ENCODE assay signal across 9 cellular contexts in genomic region chr4:150593996-150594395, GRCh38. TPM values are rescaled to one million over a fixed set of nuclear protein-coding genes. Genes with fewer than 3 reads are reported as not detected.
DNase-seq lines count a peak whose midpoint lies in the region; ATAC-seq and TF ChIP-seq lines count a peak whose summit lies in the region.
"Had no signal": no experiment of that assay in that cellular context is flagged by ENCODE, and none has a peak within 500 bp of the region (broad histone marks: within the 10 kb centered on the region; RNA-seq: fewer than 3 reads in every experiment).

No MANE protein-coding gene starts in this region.

- no CpG with 5 or more reads among the region's 1 CpG for WGBS in IMR-90 (ENCODE audit: extremely low coverage in 2 of 2, insufficient read length in 1 of 2), 2 experiments
- WGBS in SK-N-SH (ENCODE audit: low lambda C conversion rate), result 96% methylated on average over 1 of the region's 1 CpG
- WGBS in hepatocyte (ENCODE audit: low lambda C conversion rate, missing lambda C conversion rate), result 69% methylated on average over 1 of the region's 1 CpG

- no peak overlapping the region for H2BK20ac ChIP-seq in IMR-90 (ENCODE audit: low read depth, low read length)

- intact Hi-C loops in IMR-90 (cut with micrococcal nuclease), result no loop called here
- intact Hi-C loops in gastrocnemius medialis (cut with DNase I; ENCODE audit: low total_unique reads), result no loop called here

- H3K36me3 Mint-ChIP-seq in stimulated activated effector memory CD8-positive, alpha-beta T cell treated with anti-CD3 and anti-CD28 coated beads, Interleukin-12 subunit alpha, Interleukin-12 subunit beta, amount 100 ng/mL, for 72 hours, result peaks cover 32% of the 10 kb centered on the region

- ATAC-seq in IMR-90 (ENCODE audit: low read depth) (peak; percentile 35; the same call in 1 of the 2 replicates), gastrocnemius medialis (no peak), HG03354 (IDR thresholded peaks at IDR 0.05; ENCODE audit: poor library complexity, severe bottlenecking, unreplicated experiment) (no peak)
- ATAC-seq in stimulated activated effector memory CD8-positive, alpha-beta T cell treated with anti-CD3 and anti-CD28 coated beads, Interleukin-12 subunit alpha, Interleukin-12 subunit beta, amount 100 ng/mL, for 72 hours, result no peak
- ATAC-seq: naive thymus-derived CD8-positive, alpha-beta T cell had no signal

- H2BK5ac ChIP-seq in IMR-90 (ENCODE audit: low read depth, low read length, poor library complexity, severe bottlenecking), result no peak overlapping the region

- peak; percentile 18 for TF ChIP-seq CTCF in AG04449 (IDR thresholded peaks at IDR 0.05; ENCODE audit: insufficient read depth, low read length, missing control alignments)
- peak; percentile 31; the same call in 1 of the 2 replicates for TF ChIP-seq CTCF in IMR-90 (conservative IDR thresholded peaks at IDR 0.05; ENCODE audit: low read depth, low read length)
- TF ChIP-seq CTCF in SK-N-SH (IDR thresholded peaks at IDR 0.05), result peak; percentile 58
- TF ChIP-seq CTCF in hepatocyte (IDR thresholded peaks at IDR 0.05; ENCODE audit: poor library complexity), result peak; percentile 5
- no peak for TF ChIP-seq CTCF in gastrocnemius medialis (IDR thresholded peaks at IDR 0.05 in 4 of 5, conservative IDR thresholded peaks at IDR 0.05 in 1 of 5)

- TF ChIP-seq EP300 in SK-N-SH (IDR thresholded peaks at IDR 0.05; ENCODE audit: borderline replicate concordance in 1 of 2, low read depth in 1 of 2, low read length in 1 of 2), result no peak

- H3K27me3 ChIP-seq in IMR-90 (ENCODE audit: control insufficient read depth, insufficient read depth, low read length), result no peaks in the 10 kb centered on the region
- H3K27me3 ChIP-seq in SK-N-SH (ENCODE audit: insufficient read depth), result no peaks in the 10 kb centered on the region
- no peaks in the 10 kb centered on the region for H3K27me3 ChIP-seq in hepatocyte
- no peaks in the 10 kb centered on the region for H3K27me3 ChIP-seq in gastrocnemius medialis

- H3K79me1 ChIP-seq in IMR-90 (ENCODE audit: low read depth in 1 of 2, low read length in 2 of 2), result no peaks in the 10 kb centered on the region

- H4K20me1 ChIP-seq in IMR-90 (ENCODE audit: insufficient read depth, low read length) (no peaks in the 10 kb centered on the region), SK-N-SH (ENCODE audit: insufficient read depth) (no peaks in the 10 kb centered on the region), hepatocyte (ENCODE audit: insufficient read depth, poor library complexity, severe bottlenecking) (no peaks in the 10 kb centered on the region)

- H2AK5ac ChIP-seq in IMR-90 (ENCODE audit: low read depth, low read length), result no peak overlapping the region

- no peak overlapping the region for H4K91ac ChIP-seq in IMR-90 (ENCODE audit: insufficient read depth, low read depth, low read length)

- no peak for DNase-seq in AG04449 (ENCODE audit: low read depth, low spot score)
- DNase-seq in IMR-90, result peak; percentile 36
- DNase-seq in SK-N-SH, result no peak
- DNase-seq in hepatocyte (ENCODE audit: low spot score), result no peak
- DNase-seq in NOMO-1 treated with dmso at 0.1 percent for 144 hours (lab: John Stamatoyannopoulos, UW; ENCODE audit: unreplicated experiment), result no peak
- DNase-seq in gastrocnemius medialis, result no peak
- DNase-seq in stimulated activated effector memory CD8-positive, alpha-beta T cell treated with anti-CD3 and anti-CD28 coated beads, Interleukin-12 subunit alpha, Interleukin-12 subunit beta, amount 100 ng/mL, for 72 hours (ENCODE audit: low spot score in 2 of 2), result no peak
- DNase-seq: naive thymus-derived CD8-positive, alpha-beta T cell had no signal

- H3K9me1 ChIP-seq in IMR-90 (ENCODE audit: insufficient read depth, low read length), result no peaks in the 10 kb centered on the region

- no peak overlapping the region for H3K18ac ChIP-seq in IMR-90 (ENCODE audit: low read depth, low read length)

- H4K8ac ChIP-seq in IMR-90 (ENCODE audit: low read depth in 2 of 2, low read length in 2 of 2), result no peak overlapping the region

- H3K4me3 ChIP-seq in AG04449 (ENCODE audit: low read depth, low read length), result no peak overlapping the region
- H3K4me3 ChIP-seq in IMR-90 (ENCODE audit: insufficient read depth, low read depth, low read length), result no peak overlapping the region
- H3K4me3 ChIP-seq in SK-N-SH (ENCODE audit: low read depth in 2 of 2, low read length in 1 of 2), result no peak overlapping the region
- no peak overlapping the region for H3K4me3 ChIP-seq in hepatocyte
- no peak overlapping the region for H3K4me3 ChIP-seq in gastrocnemius medialis

- H3K4me2 ChIP-seq in IMR-90 (ENCODE audit: low read depth, low read length), result no peak overlapping the region
- H3K4me2 ChIP-seq in SK-N-SH, result no peak overlapping the region
- H3K4me2 ChIP-seq in hepatocyte, result no peak overlapping the region

- no peak overlapping the region for H2AK9ac ChIP-seq in IMR-90 (replicated peaks; ENCODE audit: low read depth, low read length, poor library complexity)

- H3K4ac ChIP-seq in IMR-90 (ENCODE audit: low read depth, low read length), result no peak overlapping the region

- TF ChIP-seq POLR2A in IMR-90 (IDR thresholded peaks at IDR 0.05; ENCODE audit: low read depth, low read length), result no peak
- TF ChIP-seq POLR2A in gastrocnemius medialis (IDR thresholded peaks at IDR 0.05), result no peak

- no peak overlapping the region for H2AFZ ChIP-seq in IMR-90 (replicated peaks; ENCODE audit: low read length, poor library complexity)
- no peak overlapping the region for H2AFZ ChIP-seq in SK-N-SH (ENCODE audit: low read depth)
- no peak overlapping the region for H2AFZ ChIP-seq in hepatocyte

- no peak overlapping the region for H3K14ac ChIP-seq in IMR-90 (replicated peaks; ENCODE audit: low read depth, low read length)

- in situ Hi-C loops in IMR-90 (cut with MboI; ENCODE audit: low sequenced_read_pairs) (no loop called here), gastrocnemius medialis (cut with MboI; ENCODE audit: low sequenced_read_pairs in 4 of 4) (no loop called here)

- no peak overlapping the region for H3K56ac ChIP-seq in IMR-90 (ENCODE audit: extremely low read depth, insufficient read depth, low read length)

- no peak overlapping the region for H3K27ac ChIP-seq in IMR-90 (ENCODE audit: insufficient read depth, low read length)
- no peak overlapping the region for H3K27ac ChIP-seq in SK-N-SH (ENCODE audit: low read depth in 2 of 2, low read length in 1 of 2)
- H3K27ac ChIP-seq in hepatocyte, result no peak overlapping the region
- no peak overlapping the region for H3K27ac ChIP-seq in gastrocnemius medialis

- H3K9ac ChIP-seq in IMR-90 (ENCODE audit: low read depth, low read length) (no peak overlapping the region), SK-N-SH (no peak overlapping the region)

- POLR2A ChIA-PET in AG04449 (lab: Yijun Ruan, JAX), result no interaction called here
- POLR2A ChIA-PET in IMR-90 (lab: Charles Lee; ENCODE audit: unreplicated experiment), result interaction anchor here (0.5 kb wide), 1 partner anchor 273 kb away, joined by 6 read pairs; no protein-coding TSS in a partner anchor
- POLR2A ChIA-PET in SK-N-SH (lab: Yijun Ruan, JAX), result no interaction called here

- no TSS peak for BruUV-seq in IMR-90 (replicated peaks; lab: Mats Ljungman, UMichigan)

- H3K36me3 ChIP-seq in IMR-90 (ENCODE audit: control insufficient read depth, insufficient read depth, low read length), result no peaks in the 10 kb centered on the region
- H3K36me3 ChIP-seq in SK-N-SH (replicated peaks in 1 of 2; ENCODE audit: control insufficient read depth in 1 of 2, insufficient read depth in 2 of 2, low read length in 1 of 2), result no peaks in the 10 kb centered on the region
- no peaks in the 10 kb centered on the region for H3K36me3 ChIP-seq in hepatocyte (replicated peaks; ENCODE audit: insufficient read depth, low read depth)
- no peaks in the 10 kb centered on the region for H3K36me3 ChIP-seq in gastrocnemius medialis

- H2BK15ac ChIP-seq in IMR-90 (ENCODE audit: low read depth, low read length), result no peak overlapping the region

- no peak overlapping the region for H3K4me3 Mint-ChIP-seq in stimulated activated effector memory CD8-positive, alpha-beta T cell treated with anti-CD3 and anti-CD28 coated beads, Interleukin-12 subunit alpha, Interleukin-12 subunit beta, amount 100 ng/mL, for 72 hours
- H3K4me3 Mint-ChIP-seq: naive thymus-derived CD8-positive, alpha-beta T cell had no signal

- no peaks in the 10 kb centered on the region for H3K9me3 Mint-ChIP-seq in stimulated activated effector memory CD8-positive, alpha-beta T cell treated with anti-CD3 and anti-CD28 coated beads, Interleukin-12 subunit alpha, Interleukin-12 subunit beta, amount 100 ng/mL, for 72 hours
- H3K9me3 Mint-ChIP-seq: naive thymus-derived CD8-positive, alpha-beta T cell had no signal

- H3K4me1 Mint-ChIP-seq in stimulated activated effector memory CD8-positive, alpha-beta T cell treated with anti-CD3 and anti-CD28 coated beads, Interleukin-12 subunit alpha, Interleukin-12 subunit beta, amount 100 ng/mL, for 72 hours, result no peaks in the 10 kb centered on the region

- dilution Hi-C loops in IMR-90 (cut with HindIII; ENCODE audit: low sequenced_read_pairs, unreplicated experiment), result no loop called here

- H3K9me3 ChIP-seq in IMR-90 (ENCODE audit: control insufficient read depth, insufficient read depth, low read length) (no peaks in the 10 kb centered on the region), SK-N-SH (no peaks in the 10 kb centered on the region), hepatocyte (ENCODE audit: low read depth) (no peaks in the 10 kb centered on the region), gastrocnemius medialis (no peaks in the 10 kb centered on the region)

- no peak overlapping the region for H3K27ac Mint-ChIP-seq in stimulated activated effector memory CD8-positive, alpha-beta T cell treated with anti-CD3 and anti-CD28 coated beads, Interleukin-12 subunit alpha, Interleukin-12 subunit beta, amount 100 ng/mL, for 72 hours

- H3F3A ChIP-seq in SK-N-SH (replicated peaks; ENCODE audit: insufficient read depth), result no peaks in the 10 kb centered on the region

- H3K79me2 ChIP-seq in SK-N-SH (ENCODE audit: insufficient read depth) (no peaks in the 10 kb centered on the region), hepatocyte (no peaks in the 10 kb centered on the region)

- H3K4me1 ChIP-seq in IMR-90 (ENCODE audit: control insufficient read depth, insufficient read depth, low read length) (no peaks in the 10 kb centered on the region), SK-N-SH (ENCODE audit: control insufficient read depth in 1 of 2, insufficient read depth in 2 of 2, low read depth in 1 of 2, low read length in 1 of 2) (peaks cover 0 to 11% of the 10 kb centered on the region in 2 experiments; a peak in 3 of 4 replicates), hepatocyte (ENCODE audit: insufficient read depth) (no peaks in the 10 kb centered on the region), gastrocnemius medialis (no peaks in the 10 kb centered on the region)

- CTCF ChIA-PET in AG04449 (lab: Yijun Ruan, JAX), result interaction anchor here (0.8 to 2.0 kb wide), 10 partner anchors 9 to 311 kb away, joined by 3 to 21 read pairs (median 4); no protein-coding TSS in a partner anchor
- CTCF ChIA-PET in IMR-90 (lab: Yijun Ruan, JAX), result interaction anchor here (0.6 to 1.3 kb wide), 2 partner anchors 11 to 289 kb away, joined by 3 to 5 read pairs; no protein-coding TSS in a partner anchor
- CTCF ChIA-PET in SK-N-SH (lab: Yijun Ruan, JAX), result interaction anchor here (0.5 to 1.5 kb wide), 13 partner anchors 12 to 310 kb away, joined by 3 to 4 read pairs (median 3); no protein-coding TSS in a partner anchor

- TF ChIP-seq RAD21 in IMR-90 (IDR thresholded peaks at IDR 0.05; ENCODE audit: low read length), result peak; percentile 35
- TF ChIP-seq RAD21 in SK-N-SH (IDR thresholded peaks at IDR 0.05; ENCODE audit: low read length), result peak; percentile 42

- H2BK120ac ChIP-seq in IMR-90 (ENCODE audit: low read depth, low read length), result no peak overlapping the region

- no peak overlapping the region for H3K23ac ChIP-seq in IMR-90 (ENCODE audit: low read depth, low read length)

- H4K5ac ChIP-seq in IMR-90 (ENCODE audit: low read depth, low read length), result no peak overlapping the region

- no peaks in the 10 kb centered on the region for H3K9me2 ChIP-seq in SK-N-SH
- H3K9me2 ChIP-seq in hepatocyte (replicated peaks; ENCODE audit: insufficient read depth), result no peaks in the 10 kb centered on the region

RNA-seq across cellular contexts. Expression of gene MAB21L2, which starts 12.0 kb away (rescaled TPM):
- total RNA-seq in IMR-90 (2012; rRNA removed) (11.7 and 12.0 TPM in 2 replicates), hepatocyte (3.0 and 6.4 TPM in 2 replicates), gastrocnemius medialis (1 to 10 TPM in 1 of 4 donors, not detected in 3; 2.0 TPM)
- polyA plus RNA-seq in IMR-90 (2012; rRNA removed) (7.6 TPM in 2 replicates), SK-N-SH (2012; rRNA removed) (0.92 and 1.2 TPM in 2 replicates), hepatocyte (4.9 and 6.3 TPM in 2 replicates)
- 5.5 and 8.4 TPM in 2 replicates for polyA plus RNA-seq in IMR-90 (2012; cell fraction: cytosol; rRNA removed)
- 2.9 and 4.1 TPM in 2 replicates for polyA plus RNA-seq in IMR-90 (2012; cell fraction: nucleus; rRNA removed; ENCODE audit: low replicate concordance)
- polyA plus RNA-seq in SK-N-SH (2012; cell fraction: cytosol; rRNA removed), result 0.90 and 1.3 TPM in 2 replicates
- 0.36 and 0.74 TPM in 2 replicates for polyA plus RNA-seq in SK-N-SH (2012; cell fraction: nucleus; rRNA removed)
- total RNA-seq: naive thymus-derived CD8-positive, alpha-beta T cell had no signal

Comparison
In these comparisons a context has a peak if more than half of its experiments do, and no peak if none do; other contexts are left out.
1. CTCF ChIP-seq: peak in AG04449 (single experiment), IMR-90 (single experiment), SK-N-SH (single experiment) and hepatocyte (single experiment); none in gastrocnemius medialis (0 of 5).